1 cellular context compared by ENCODE assay signal in the genomic region with DNA sequence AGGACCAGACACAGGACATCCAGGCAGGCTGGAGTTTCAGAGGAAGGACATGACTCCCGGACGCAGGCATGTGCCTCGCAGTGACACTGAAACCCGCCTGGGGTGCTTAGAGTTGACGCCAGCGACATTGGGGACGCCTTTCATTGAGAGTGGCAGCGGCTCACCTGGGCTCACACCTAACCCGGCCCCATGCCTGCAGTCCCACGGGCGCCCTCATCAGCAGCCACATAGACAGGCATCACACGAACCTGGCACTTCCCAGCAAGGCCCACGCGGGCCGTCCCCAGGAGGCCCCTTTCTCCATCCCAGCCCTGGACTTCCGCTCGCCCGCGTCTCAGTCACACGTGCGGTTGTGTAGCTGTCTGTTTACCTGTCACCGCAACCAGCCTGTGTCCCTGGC.
TF ChIP-seq lines count a peak whose summit lies in the region.

No MANE protein-coding gene starts in this region.

TF ChIP-seq in IMR-90, 13 proteins besides CTCF, POLR2A, EP300 and RAD21:
- TF ChIP-seq USF2 (IDR thresholded peaks at IDR 0.05; ENCODE audit: low read depth, low read length) (no peak), NFE2L2 (IDR thresholded peaks at IDR 0.05; ENCODE audit: low read depth, low read length) (no peak), RFX5 (IDR thresholded peaks at IDR 0.05; ENCODE audit: low read depth, low read length) (no peak), RCOR1 (IDR thresholded peaks at IDR 0.05; ENCODE audit: insufficient replicate concordance, low read length) (no peak), SMC3 (IDR thresholded peaks at IDR 0.05; ENCODE audit: low read depth, low read length) (no peak), CEBPB (IDR thresholded peaks at IDR 0.05; ENCODE audit: low read depth, low read length) (no peak), FOS (IDR thresholded peaks at IDR 0.05; ENCODE audit: low read depth, low read length) (no peak), MAZ (IDR thresholded peaks at IDR 0.05; ENCODE audit: borderline replicate concordance, low read depth, low read length) (no peak), MXI1 (IDR thresholded peaks at IDR 0.05; ENCODE audit: borderline replicate concordance, low read depth, low read length) (no peak), MAFK (IDR thresholded peaks at IDR 0.05; ENCODE audit: low read depth, low read length) (no peak), CHD1 (IDR thresholded peaks at IDR 0.05; ENCODE audit: low read depth, low read length) (no peak), BHLHE40 (IDR thresholded peaks at IDR 0.05; ENCODE audit: low read depth, low read length) (no peak), ELK1 (IDR thresholded peaks at IDR 0.05; ENCODE audit: borderline replicate concordance, low read depth, low read length) (no peak)
TF ChIP-seq in IMR-90: peak in this region for 0.
